In genomic region chr4:184404047-184404446, GRCh38 we compare ENCODE assay signal across 14 cellular contexts.
DNase-seq lines count a peak whose midpoint lies in the region; ATAC-seq and TF ChIP-seq lines count a peak whose summit lies in the region.
"Had no signal": no experiment of that assay in that cellular context is flagged by ENCODE, and none has a peak within 500 bp of the region (broad histone marks: within the 10 kb centered on the region; RNA-seq: fewer than 3 reads in every experiment).

No MANE protein-coding gene starts in this region.

- no peak for TF ChIP-seq CTCF in natural killer cell (IDR thresholded peaks at IDR 0.05)

- no peaks in the 10 kb centered on the region for H3K27me3 Mint-ChIP-seq in natural killer cell treated with Interleukin-12 subunit alpha and Interleukin-12 subunit beta and Interleukin-15 and Interleukin-18, amount 100 ng/mL, for 72 hours
- H3K27me3 Mint-ChIP-seq in natural killer cell (ENCODE audit: low read depth in 2 of 2): no peaks in the 10 kb centered on the region
- no peaks in the 10 kb centered on the region for H3K27me3 Mint-ChIP-seq in memory B cell
- H3K27me3 Mint-ChIP-seq: CD8-positive, alpha-beta memory T cell had no signal

- intact Hi-C loops in natural killer cell (cut with micrococcal nuclease): no loop called here

- no peak overlapping the region for H3K4me3 Mint-ChIP-seq in natural killer cell treated with Interleukin-12 subunit alpha and Interleukin-12 subunit beta and Interleukin-15 and Interleukin-18, amount 100 ng/mL, for 72 hours
- H3K4me3 Mint-ChIP-seq in natural killer cell: no peak overlapping the region
- no peak overlapping the region for H3K4me3 Mint-ChIP-seq in memory B cell
- H3K4me3 Mint-ChIP-seq: CD8-positive, alpha-beta memory T cell; GM23338 had no signal

- no peak for ATAC-seq in natural killer cell treated with Interleukin-12 subunit alpha and Interleukin-12 subunit beta and Interleukin-15 and Interleukin-18, amount 100 ng/mL, for 72 hours
- ATAC-seq in natural killer cell (no peak), memory B cell (ENCODE audit: low read depth) (no peak)
- ATAC-seq: GM23338 had no signal

- DNase-seq in natural killer cell treated with Interleukin-12 subunit alpha and Interleukin-12 subunit beta and Interleukin-15 and Interleukin-18, amount 100 ng/mL, for 72 hours (ENCODE audit: low spot score): no peak
- DNase-seq in natural killer cell (no peak), RPMI8226 (peak; percentile 59), memory B cell (ENCODE audit: low spot score in 2 of 2) (no peak), hippocampal formation (lab: John Stamatoyannopoulos, UW) (no peak), OCI-M1 (lab: John Stamatoyannopoulos, UW) (no peak), cortex of kidney (lab: John Stamatoyannopoulos, UW) (no peak), putamen (ENCODE audit: low spot score) (no peak)
- DNase-seq: Caco-2; CD8-positive, alpha-beta memory T cell; DND-41; GDM1; H7 had no signal

- peak overlapping the region; percentile 20 to 54 for H3K27ac Mint-ChIP-seq in natural killer cell treated with Interleukin-12 subunit alpha and Interleukin-12 subunit beta and Interleukin-15 and Interleukin-18, amount 100 ng/mL, for 72 hours
- H3K27ac Mint-ChIP-seq in natural killer cell (peak overlapping the region in 1 of 2 donors; percentile 67), memory B cell (peak overlapping the region; percentile 41)

- peaks cover 37 to 57% of the 10 kb centered on the region in 2 donors for H3K4me1 Mint-ChIP-seq in natural killer cell treated with Interleukin-12 subunit alpha and Interleukin-12 subunit beta and Interleukin-15 and Interleukin-18, amount 100 ng/mL, for 72 hours (ENCODE audit: low read depth in 2 of 2)
- H3K4me1 Mint-ChIP-seq in natural killer cell (peaks cover 45 to 46% of the 10 kb centered on the region in 2 donors), memory B cell (peaks cover 18% of the 10 kb centered on the region)

- H3K9me3 Mint-ChIP-seq in natural killer cell treated with Interleukin-12 subunit alpha and Interleukin-12 subunit beta and Interleukin-15 and Interleukin-18, amount 100 ng/mL, for 72 hours: no peaks in the 10 kb centered on the region
- H3K9me3 Mint-ChIP-seq in natural killer cell (no peaks in the 10 kb centered on the region), memory B cell (no peaks in the 10 kb centered on the region)
- H3K9me3 Mint-ChIP-seq: CD8-positive, alpha-beta memory T cell; GM23338 had no signal

- H3K36me3 Mint-ChIP-seq in natural killer cell treated with Interleukin-12 subunit alpha and Interleukin-12 subunit beta and Interleukin-15 and Interleukin-18, amount 100 ng/mL, for 72 hours: peaks cover 54% of the 10 kb centered on the region
- H3K36me3 Mint-ChIP-seq in natural killer cell (no peaks in the 10 kb centered on the region), memory B cell (peaks cover 53% of the 10 kb centered on the region)
